13 cellular contexts compared by ENCODE assay signal in genomic region chr11:68371176-68372041, GRCh38. TPM values are rescaled to one million over a fixed set of nuclear protein-coding genes. Genes with fewer than 3 reads are reported as not detected.
DNase-seq lines count a peak whose midpoint lies in the region; ATAC-seq and TF ChIP-seq lines count a peak whose summit lies in the region.
"Had no signal": no experiment of that assay in that cellular context is flagged by ENCODE, and none has a peak within 500 bp of the region (broad histone marks: within the 10 kb centered on the region; RNA-seq: fewer than 3 reads in every experiment).

No MANE protein-coding gene starts in this region.

- H3K4me3 ChIP-seq in lower lobe of right lung = no peak overlapping the region
- no peak overlapping the region for H3K4me3 ChIP-seq in tibial nerve
- no peak overlapping the region for H3K4me3 ChIP-seq in left lung
- no peak overlapping the region for H3K4me3 ChIP-seq in MG63
- H3K4me3 ChIP-seq: GM23338, mucosa of descending colon had no signal

- DNase-seq in astrocyte of the hippocampus (ENCODE audit: low read depth, low spot score) (peak; percentile 69), lower lobe of right lung (no peak), tibial nerve (ENCODE audit: low spot score in 2 of 2) (no peak), left lung (no peak), pons (ENCODE audit: low spot score) (no peak), MG63 (no peak)
- DNase-seq: activated CD4-positive, alpha-beta T cell treated with anti-CD3 and anti-CD28 coated beads for 48 hours; activated naive CD8-positive, alpha-beta T cell treated with anti-CD3 and anti-CD28 coated beads, Interleukin-2, amount 50 U/mL, for 24 hours; NCI-H1092 had no signal

- peaks cover 53% of the 10 kb centered on the region for H3K4me1 ChIP-seq in lower lobe of right lung
- H3K4me1 ChIP-seq in tibial nerve = peaks cover 6 to 51% (median 34%) of the 10 kb centered on the region in 4 donors
- peaks cover 12 to 44% of the 10 kb centered on the region in 2 donors for H3K4me1 ChIP-seq in left lung

- TF ChIP-seq EP300 in tibial nerve (IDR thresholded peaks at IDR 0.05) = no peak

- TF ChIP-seq CTCF in lower lobe of right lung (IDR thresholded peaks at IDR 0.05) (no peak), tibial nerve (IDR thresholded peaks at IDR 0.05) (no peak), left lung (IDR thresholded peaks at IDR 0.05) (no peak)

- peak overlapping the region; percentile 48 for H3K27ac ChIP-seq in lower lobe of right lung
- H3K27ac ChIP-seq in tibial nerve = peak overlapping the region in 3 of 4 donors; percentile 44 to 67 (median 54)
- H3K27ac ChIP-seq in left lung = peak overlapping the region in 1 of 2 donors; percentile 18

- WGBS in tibial nerve, 2 donors = 92 to 93% methylated on average over 34 to 35 of the region's 35 CpGs

- H3K9me3 ChIP-seq in lower lobe of right lung (no peaks in the 10 kb centered on the region), tibial nerve (no peaks in the 10 kb centered on the region), left lung (no peaks in the 10 kb centered on the region), MG63 (no peaks in the 10 kb centered on the region)
- H3K9me3 ChIP-seq: mucosa of descending colon had no signal

- intact Hi-C loops in lower lobe of right lung (cut with DNase I) (no loop called here), left lung (cut with DNase I) (no loop called here)

- H3K36me3 ChIP-seq in lower lobe of right lung (peaks cover 18% of the 10 kb centered on the region), tibial nerve (peaks cover 0 to 19% (median 0%) of the 10 kb centered on the region in 3 donors), left lung (peaks cover 0 to 5% of the 10 kb centered on the region in 2 donors), MG63 (no peaks in the 10 kb centered on the region; the same call in 1 of the 2 replicates)

- TF ChIP-seq POLR2A in tibial nerve (IDR thresholded peaks at IDR 0.05) = no peak

- ATAC-seq in GM21381 (IDR thresholded peaks at IDR 0.05; ENCODE audit: unreplicated experiment) (peak; percentile 42), lower lobe of right lung (no peak), left lung (no peak), HG02610 (IDR thresholded peaks at IDR 0.05; ENCODE audit: unreplicated experiment) (no peak)
- ATAC-seq: activated naive CD8-positive, alpha-beta T cell treated with anti-CD3 and anti-CD28 coated beads, Interleukin-2, amount 50 U/mL, for 24 hours; GM23338 had no signal

- H3K27me3 ChIP-seq in lower lobe of right lung (ENCODE audit: low read depth) = no peaks in the 10 kb centered on the region
- H3K27me3 ChIP-seq in tibial nerve = no peaks in the 10 kb centered on the region
- peaks cover 0 to 8% of the 10 kb centered on the region in 2 donors for H3K27me3 ChIP-seq in left lung
- no peaks in the 10 kb centered on the region for H3K27me3 ChIP-seq in MG63

RNA-seq across cellular contexts. Expression of gene LRP5, which starts 59.0 kb away (rescaled TPM):
- total RNA-seq in lower lobe of right lung (66.1 TPM), tibial nerve (10 to 100 TPM; 22.3 to 43.2 (median 33.8) TPM), left lung (10 to 100 TPM; 48.9 to 57.1 TPM)
- total RNA-seq in MG63 (2014; rRNA removed; shearing (Covaris generic); ENCODE audit: low replicate concordance) = 16.9 and 23.5 TPM in 2 replicates
